In the genomic region with DNA sequence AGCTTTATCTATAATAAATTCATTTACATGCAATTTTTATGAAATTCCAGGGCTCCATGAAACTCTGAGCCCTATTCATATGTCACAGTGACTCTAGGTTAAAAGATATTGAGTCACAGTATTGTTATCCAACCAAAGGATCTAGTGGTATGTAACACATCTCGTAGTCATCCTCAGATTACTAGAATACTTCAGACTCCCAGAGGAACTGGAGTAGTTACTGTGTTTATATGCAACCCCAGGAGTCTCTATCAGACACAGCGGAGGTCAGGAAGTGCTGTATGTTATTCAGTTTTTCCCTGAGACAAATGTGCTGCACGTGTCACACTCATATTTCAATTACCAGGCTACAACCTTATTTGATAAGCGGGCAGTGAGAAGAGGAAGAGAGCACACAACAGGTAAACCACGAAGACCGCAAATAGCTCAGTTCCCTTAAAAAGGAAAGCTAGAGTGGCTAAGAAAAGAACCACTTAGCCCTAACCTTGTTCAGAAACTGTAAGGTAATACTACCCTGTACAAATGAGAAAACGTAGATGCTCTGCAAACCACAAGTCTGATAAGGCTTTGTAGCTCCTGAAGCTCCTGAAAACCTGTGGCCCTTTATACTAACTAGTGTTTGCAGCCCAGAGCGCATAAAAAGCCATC, we compare ENCODE assay signal across 15 cellular contexts.
DNase-seq lines count a peak whose midpoint lies in the region; ATAC-seq, FAIRE-seq and TF ChIP-seq lines count a peak whose summit lies in the region.
"Had no signal": no experiment of that assay in that cellular context is flagged by ENCODE, and none has a peak within 500 bp of the region (broad histone marks: within the 10 kb centered on the region; RNA-seq: fewer than 3 reads in every experiment).

No MANE protein-coding gene starts in this region.

- TF ChIP-seq CTCF in astrocyte (IDR thresholded peaks at IDR 0.05; ENCODE audit: insufficient read depth, low read depth, low read length), result no peak
- no peak for TF ChIP-seq CTCF in foreskin fibroblast (IDR thresholded peaks at IDR 0.05; ENCODE audit: low read depth, low read length)
- TF ChIP-seq CTCF in upper lobe of right lung (IDR thresholded peaks at IDR 0.05), result no peak
- TF ChIP-seq CTCF in chondrocyte (IDR thresholded peaks at IDR 0.05), result no peak

- H3K9me3 ChIP-seq in astrocyte (ENCODE audit: insufficient read depth, low read depth, low read length) (peaks cover 3% of the 10 kb centered on the region), upper lobe of right lung (no peaks in the 10 kb centered on the region)
- H3K9me3 ChIP-seq: BE2C, heart right ventricle had no signal

- ATAC-seq in GM18867 (IDR thresholded peaks at IDR 0.05; ENCODE audit: unreplicated experiment) (peak; percentile 58), GM21786 (IDR thresholded peaks at IDR 0.05; ENCODE audit: unreplicated experiment) (peak; percentile 88), HG03196 (IDR thresholded peaks at IDR 0.05; ENCODE audit: unreplicated experiment) (peak; percentile 99), upper lobe of right lung (no peak)
- no peak for ATAC-seq in activated naive CD4-positive, alpha-beta T cell treated with anti-CD3 and anti-CD28 coated beads, Interleukin-2, amount 50 U/mL, for 72 hours
- ATAC-seq: activated CD8-positive, alpha-beta memory T cell treated with anti-CD3 and anti-CD28 coated beads, Interleukin-2, amount 10 ng/mL, durations not matched to agents 7 days and 5 days; heart right ventricle had no signal

- no peaks in the 10 kb centered on the region for H3K27me3 ChIP-seq in astrocyte (ENCODE audit: insufficient read depth, low read length)
- no peaks in the 10 kb centered on the region for H3K27me3 ChIP-seq in upper lobe of right lung
- H3K27me3 ChIP-seq: BE2C, heart right ventricle had no signal

- DNase-seq in astrocyte (ENCODE audit: low read depth) (no peak), foreskin fibroblast (no peak), upper lobe of right lung (no peak), chondrocyte (ENCODE audit: low spot score) (no peak)
- DNase-seq in activated naive CD4-positive, alpha-beta T cell treated with anti-CD3 and anti-CD28 coated beads, Interleukin-2, amount 50 U/mL, for 72 hours (ENCODE audit: low spot score in 2 of 2), result no peak
- DNase-seq: activated CD8-positive, alpha-beta memory T cell treated with anti-CD3 and anti-CD28 coated beads, Interleukin-2, amount 10 ng/mL, durations not matched to agents 7 days and 5 days; BE2C; effector memory CD4-positive, alpha-beta T cell; H9; heart right ventricle; NCI-H774 had no signal

- H4K20me1 ChIP-seq in astrocyte (ENCODE audit: insufficient read depth, low read length), result no peaks in the 10 kb centered on the region

- H3K27me3 Mint-ChIP-seq in astrocyte (ENCODE audit: low read depth, unreplicated experiment), result no peaks in the 10 kb centered on the region
- H3K27me3 Mint-ChIP-seq in chondrocyte (ENCODE audit: low read depth), result peaks cover 2% of the 10 kb centered on the region
- H3K27me3 Mint-ChIP-seq: activated CD8-positive, alpha-beta memory T cell treated with anti-CD3 and anti-CD28 coated beads, Interleukin-2, amount 10 ng/mL, durations not matched to agents 7 days and 5 days had no signal

- peak overlapping the region; percentile 55 for H3K4me2 ChIP-seq in astrocyte (ENCODE audit: low read length)

- no peaks in the 10 kb centered on the region for H3K36me3 Mint-ChIP-seq in astrocyte (ENCODE audit: low read depth, unreplicated experiment)
- H3K36me3 Mint-ChIP-seq in activated naive CD4-positive, alpha-beta T cell treated with anti-CD3 and anti-CD28 coated beads, Interleukin-2, amount 50 U/mL, for 72 hours, result no peaks in the 10 kb centered on the region
- H3K36me3 Mint-ChIP-seq in chondrocyte (ENCODE audit: low read depth), result no peaks in the 10 kb centered on the region
- H3K36me3 Mint-ChIP-seq: activated CD8-positive, alpha-beta memory T cell treated with anti-CD3 and anti-CD28 coated beads, Interleukin-2, amount 10 ng/mL, durations not matched to agents 7 days and 5 days had no signal

- H2AFZ ChIP-seq in astrocyte (ENCODE audit: low read depth, low read length), result no peak overlapping the region

- FAIRE-seq in astrocyte (lab: Jason Lieb, UNC), result no peak

- H3K9ac ChIP-seq in astrocyte (ENCODE audit: low read length), result no peak overlapping the region

- H3K4me3 ChIP-seq in astrocyte (ENCODE audit: insufficient read depth, low read depth, low read length), result no peak overlapping the region
- no peak overlapping the region for H3K4me3 ChIP-seq in foreskin fibroblast (ENCODE audit: low read depth in 1 of 2, low read length in 2 of 2)
- H3K4me3 ChIP-seq in upper lobe of right lung, result no peak overlapping the region
- H3K4me3 ChIP-seq: heart right ventricle had no signal

- H3K4me1 ChIP-seq in astrocyte (ENCODE audit: insufficient read depth, low read length), result no peaks in the 10 kb centered on the region
- H3K4me1 ChIP-seq in upper lobe of right lung, result no peaks in the 10 kb centered on the region
- H3K4me1 ChIP-seq: BE2C, heart right ventricle had no signal

- H3K9me3 Mint-ChIP-seq in astrocyte (ENCODE audit: unreplicated experiment) (peaks cover 2% of the 10 kb centered on the region), chondrocyte (ENCODE audit: low read depth) (no peaks in the 10 kb centered on the region)
- H3K9me3 Mint-ChIP-seq in activated naive CD4-positive, alpha-beta T cell treated with anti-CD3 and anti-CD28 coated beads, Interleukin-2, amount 50 U/mL, for 72 hours, result peaks cover 4 to 10% of the 10 kb centered on the region in 2 donors
- H3K9me3 Mint-ChIP-seq: H9; T-helper 1 cell treated with Interleukin-12 subunit alpha and Interleukin-12 subunit beta and Interleukin-4 antibody, amounts not matched to agents 30 μg/mL and 1 μg/mL, for 36 hours had no signal

- no peaks in the 10 kb centered on the region for H3K36me3 ChIP-seq in astrocyte (ENCODE audit: insufficient read depth, low read length)
- no peaks in the 10 kb centered on the region for H3K36me3 ChIP-seq in upper lobe of right lung
- H3K36me3 ChIP-seq: BE2C, heart right ventricle had no signal

- H3K27ac Mint-ChIP-seq in astrocyte (ENCODE audit: unreplicated experiment) (no peak overlapping the region), chondrocyte (ENCODE audit: unreplicated experiment) (no peak overlapping the region)
- H3K27ac Mint-ChIP-seq in activated naive CD4-positive, alpha-beta T cell treated with anti-CD3 and anti-CD28 coated beads, Interleukin-2, amount 50 U/mL, for 72 hours, result no peak overlapping the region
- H3K27ac Mint-ChIP-seq: activated CD8-positive, alpha-beta memory T cell treated with anti-CD3 and anti-CD28 coated beads, Interleukin-2, amount 10 ng/mL, durations not matched to agents 7 days and 5 days; H9; T-helper 1 cell treated with Interleukin-12 subunit alpha and Interleukin-12 subunit beta and Interleukin-4 antibody, amounts not matched to agents 30 μg/mL and 1 μg/mL, for 36 hours had no signal

- H3K4me3 Mint-ChIP-seq in astrocyte (ENCODE audit: unreplicated experiment), result no peak overlapping the region
- no peak overlapping the region for H3K4me3 Mint-ChIP-seq in chondrocyte (ENCODE audit: unreplicated experiment)
- H3K4me3 Mint-ChIP-seq: activated CD8-positive, alpha-beta memory T cell treated with anti-CD3 and anti-CD28 coated beads, Interleukin-2, amount 10 ng/mL, durations not matched to agents 7 days and 5 days; H9; T-helper 1 cell treated with Interleukin-12 subunit alpha and Interleukin-12 subunit beta and Interleukin-4 antibody, amounts not matched to agents 30 μg/mL and 1 μg/mL, for 36 hours had no signal

- H3K27ac ChIP-seq in astrocyte (ENCODE audit: low read depth, low read length) (no peak overlapping the region), upper lobe of right lung (no peak overlapping the region)
- H3K27ac ChIP-seq: heart right ventricle had no signal

- intact Hi-C loops in upper lobe of right lung (cut with DNase I), result no loop called here

- H3K4me1 Mint-ChIP-seq in astrocyte (ENCODE audit: low read depth, unreplicated experiment) (no peaks in the 10 kb centered on the region), chondrocyte (ENCODE audit: low read depth) (no peaks in the 10 kb centered on the region)

- H3K79me2 ChIP-seq in astrocyte (ENCODE audit: insufficient read depth, low read length), result no peaks in the 10 kb centered on the region

Comparison
In these comparisons a context has a peak if more than half of its experiments do, and no peak if none do; other contexts are left out.
1. ATAC-seq: peak in GM18867 (single experiment), GM21786 (single experiment) and HG03196 (single experiment); none in activated naive CD4-positive, alpha-beta T cell treated with anti-CD3 and anti-CD28 coated beads, Interleukin-2, amount 50 U/mL, for 72 hours (0 of 2) and upper lobe of right lung (single experiment).